9 cellular contexts compared by ENCODE assay signal in the genomic region with DNA sequence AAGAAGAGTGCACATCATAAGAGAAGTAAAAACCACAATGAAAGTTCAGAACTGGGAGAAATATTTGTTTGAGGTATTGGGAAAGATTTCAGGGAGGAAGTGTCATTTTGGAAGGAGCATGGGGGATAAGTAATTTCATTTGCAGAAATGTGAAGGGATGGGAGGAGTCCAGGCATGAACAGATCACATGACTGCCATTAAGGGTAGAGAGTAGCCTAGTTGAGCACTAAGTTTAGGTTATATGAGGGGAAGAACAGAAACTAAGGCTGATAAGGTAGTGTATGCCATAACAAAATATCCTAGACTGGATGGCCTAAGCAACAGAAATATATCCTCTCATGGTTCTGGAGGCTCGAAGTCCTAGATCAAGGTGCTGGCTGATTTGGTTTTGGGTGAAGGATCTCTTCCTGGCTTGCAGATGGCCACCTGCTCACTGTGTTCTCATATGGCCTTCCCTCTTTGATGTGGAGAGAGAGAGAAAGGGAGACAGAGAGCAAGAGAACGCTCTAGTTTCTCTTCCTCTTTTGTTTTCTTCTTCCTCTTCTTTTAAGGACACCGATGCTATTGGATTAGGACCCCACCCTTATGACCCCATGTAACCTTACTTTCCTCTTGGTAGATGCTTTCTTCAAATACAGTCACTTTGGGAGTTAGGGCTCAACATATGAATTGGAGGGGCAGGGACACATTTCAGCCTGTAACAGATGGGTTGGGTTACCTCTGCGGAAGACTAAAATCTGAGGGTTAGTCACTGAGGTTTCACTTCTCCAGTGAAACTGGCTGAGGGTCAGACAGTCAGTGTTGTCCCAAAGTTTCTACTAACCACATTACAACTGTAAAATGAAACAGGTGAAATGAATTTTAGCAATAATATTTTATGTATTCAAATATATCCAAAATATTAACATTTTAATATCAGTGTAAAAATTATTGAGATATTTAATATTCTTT.
A peak's percentile ranks its signal among the peaks of the same experiment; 100 is the strongest.
DNase-seq lines count a peak whose midpoint lies in the region; ATAC-seq and TF ChIP-seq lines count a peak whose summit lies in the region.
"Had no signal": no experiment of that assay in that cellular context is flagged by ENCODE, and none has a peak within 500 bp of the region (broad histone marks: within the 10 kb centered on the region; RNA-seq: fewer than 3 reads in every experiment).

No MANE protein-coding gene starts in this region.

- H3K4me3 ChIP-seq in NB4 (ENCODE audit: low read depth, low read length) = no peak overlapping the region
- no peak overlapping the region for H3K4me3 ChIP-seq in esophagus muscularis mucosa
- H3K4me3 ChIP-seq: GM23248 had no signal

- TF ChIP-seq CTCF in NB4 (IDR thresholded peaks at IDR 0.05; ENCODE audit: low read depth, low read length) (no peak), esophagus muscularis mucosa (IDR thresholded peaks at IDR 0.05) (no peak)

- TF ChIP-seq POLR2A in NB4 (IDR thresholded peaks at IDR 0.05; ENCODE audit: extremely low read depth, insufficient read length) (no peak), esophagus muscularis mucosa (IDR thresholded peaks at IDR 0.05; ENCODE audit: low read depth) (no peak)

- peaks cover 5% of the 10 kb centered on the region for H3K4me1 Mint-ChIP-seq in stimulated activated effector memory CD8-positive, alpha-beta T cell treated with anti-CD3 and anti-CD28 coated beads, Interleukin-12 subunit alpha, Interleukin-12 subunit beta, amount 100 ng/mL, for 72 hours
- H3K4me1 Mint-ChIP-seq in natural killer cell treated with Interleukin-12 subunit alpha and Interleukin-12 subunit beta and Interleukin-15 and Interleukin-18, amount 100 ng/mL, for 72 hours (ENCODE audit: low read depth in 2 of 2) = no peaks in the 10 kb centered on the region

- H3K27me3 Mint-ChIP-seq in natural killer cell treated with Interleukin-12 subunit alpha and Interleukin-12 subunit beta and Interleukin-15 and Interleukin-18, amount 100 ng/mL, for 72 hours = peaks cover 5 to 17% of the 10 kb centered on the region in 2 donors

- intact Hi-C loops in esophagus muscularis mucosa (cut with DNase I) = no loop called here

- 91% methylated on average over 4 of the region's 4 CpGs for WGBS in esophagus muscularis mucosa

- TF ChIP-seq EP300 in esophagus muscularis mucosa (IDR thresholded peaks at IDR 0.05) = no peak

- H3K4me1 ChIP-seq in esophagus muscularis mucosa = no peaks in the 10 kb centered on the region

- no peaks in the 10 kb centered on the region for H3K36me3 ChIP-seq in esophagus muscularis mucosa

- no peaks in the 10 kb centered on the region for H3K9me3 ChIP-seq in esophagus muscularis mucosa

- no peak overlapping the region for H3K4me3 Mint-ChIP-seq in stimulated activated effector memory CD8-positive, alpha-beta T cell treated with anti-CD3 and anti-CD28 coated beads, Interleukin-12 subunit alpha, Interleukin-12 subunit beta, amount 100 ng/mL, for 72 hours
- no peak overlapping the region for H3K4me3 Mint-ChIP-seq in natural killer cell treated with Interleukin-12 subunit alpha and Interleukin-12 subunit beta and Interleukin-15 and Interleukin-18, amount 100 ng/mL, for 72 hours

- H3K27ac ChIP-seq in esophagus muscularis mucosa (replicated peaks in 1 of 4) = no peak overlapping the region
- H3K27ac ChIP-seq: GM23248 had no signal

- ATAC-seq in HG02852 (IDR thresholded peaks at IDR 0.05; ENCODE audit: unreplicated experiment) = peak; percentile 84
- ATAC-seq in stimulated activated effector memory CD8-positive, alpha-beta T cell treated with anti-CD3 and anti-CD28 coated beads, Interleukin-12 subunit alpha, Interleukin-12 subunit beta, amount 100 ng/mL, for 72 hours = peak; percentile 54
- no peak for ATAC-seq in natural killer cell treated with Interleukin-12 subunit alpha and Interleukin-12 subunit beta and Interleukin-15 and Interleukin-18, amount 100 ng/mL, for 72 hours

- no peaks in the 10 kb centered on the region for H3K36me3 Mint-ChIP-seq in stimulated activated effector memory CD8-positive, alpha-beta T cell treated with anti-CD3 and anti-CD28 coated beads, Interleukin-12 subunit alpha, Interleukin-12 subunit beta, amount 100 ng/mL, for 72 hours
- H3K36me3 Mint-ChIP-seq in natural killer cell treated with Interleukin-12 subunit alpha and Interleukin-12 subunit beta and Interleukin-15 and Interleukin-18, amount 100 ng/mL, for 72 hours = no peaks in the 10 kb centered on the region

- DNase-seq in GM19238 (ENCODE audit: insufficient read length, low spot score) (peak; percentile 19), NB4 (ENCODE audit: low read depth) (peak; percentile 60), esophagus muscularis mucosa (ENCODE audit: extremely low spot score) (no peak), superior temporal gyrus (ENCODE audit: extremely low spot score) (no peak)
- no peak for DNase-seq in stimulated activated effector memory CD8-positive, alpha-beta T cell treated with anti-CD3 and anti-CD28 coated beads, Interleukin-12 subunit alpha, Interleukin-12 subunit beta, amount 100 ng/mL, for 72 hours (ENCODE audit: low spot score in 2 of 2)
- DNase-seq in natural killer cell treated with Interleukin-12 subunit alpha and Interleukin-12 subunit beta and Interleukin-15 and Interleukin-18, amount 100 ng/mL, for 72 hours (ENCODE audit: low spot score) = no peak
- DNase-seq: GM23248, NCI-H748 treated with DMSO at 0.1 percent for 48 hours had no signal

- H3K27me3 ChIP-seq in esophagus muscularis mucosa = no peaks in the 10 kb centered on the region

- no peaks in the 10 kb centered on the region for H3K9me3 Mint-ChIP-seq in stimulated activated effector memory CD8-positive, alpha-beta T cell treated with anti-CD3 and anti-CD28 coated beads, Interleukin-12 subunit alpha, Interleukin-12 subunit beta, amount 100 ng/mL, for 72 hours
- H3K9me3 Mint-ChIP-seq in natural killer cell treated with Interleukin-12 subunit alpha and Interleukin-12 subunit beta and Interleukin-15 and Interleukin-18, amount 100 ng/mL, for 72 hours = no peaks in the 10 kb centered on the region

- H3K27ac Mint-ChIP-seq in stimulated activated effector memory CD8-positive, alpha-beta T cell treated with anti-CD3 and anti-CD28 coated beads, Interleukin-12 subunit alpha, Interleukin-12 subunit beta, amount 100 ng/mL, for 72 hours = no peak overlapping the region
- no peak overlapping the region for H3K27ac Mint-ChIP-seq in natural killer cell treated with Interleukin-12 subunit alpha and Interleukin-12 subunit beta and Interleukin-15 and Interleukin-18, amount 100 ng/mL, for 72 hours

Comparison
In these comparisons a context has a peak if more than half of its experiments do, and no peak if none do; other contexts are left out.
1. DNase-seq: peak in GM19238 (single experiment) and NB4 (single experiment); none in stimulated activated effector memory CD8-positive, alpha-beta T cell treated with anti-CD3 and anti-CD28 coated beads, Interleukin-12 subunit alpha, Interleukin-12 subunit beta, amount 100 ng/mL, for 72 hours (0 of 2), natural killer cell treated with Interleukin-12 subunit alpha and Interleukin-12 subunit beta and Interleukin-15 and Interleukin-18, amount 100 ng/mL, for 72 hours (single experiment), esophagus muscularis mucosa (single experiment) and superior temporal gyrus (single experiment).
2. ATAC-seq: peak in HG02852 (single experiment) and stimulated activated effector memory CD8-positive, alpha-beta T cell treated with anti-CD3 and anti-CD28 coated beads, Interleukin-12 subunit alpha, Interleukin-12 subunit beta, amount 100 ng/mL, for 72 hours (single experiment); none in natural killer cell treated with Interleukin-12 subunit alpha and Interleukin-12 subunit beta and Interleukin-15 and Interleukin-18, amount 100 ng/mL, for 72 hours (0 of 2).